Comparison of ENCODE assay signal across 9 cellular contexts in the genomic region with DNA sequence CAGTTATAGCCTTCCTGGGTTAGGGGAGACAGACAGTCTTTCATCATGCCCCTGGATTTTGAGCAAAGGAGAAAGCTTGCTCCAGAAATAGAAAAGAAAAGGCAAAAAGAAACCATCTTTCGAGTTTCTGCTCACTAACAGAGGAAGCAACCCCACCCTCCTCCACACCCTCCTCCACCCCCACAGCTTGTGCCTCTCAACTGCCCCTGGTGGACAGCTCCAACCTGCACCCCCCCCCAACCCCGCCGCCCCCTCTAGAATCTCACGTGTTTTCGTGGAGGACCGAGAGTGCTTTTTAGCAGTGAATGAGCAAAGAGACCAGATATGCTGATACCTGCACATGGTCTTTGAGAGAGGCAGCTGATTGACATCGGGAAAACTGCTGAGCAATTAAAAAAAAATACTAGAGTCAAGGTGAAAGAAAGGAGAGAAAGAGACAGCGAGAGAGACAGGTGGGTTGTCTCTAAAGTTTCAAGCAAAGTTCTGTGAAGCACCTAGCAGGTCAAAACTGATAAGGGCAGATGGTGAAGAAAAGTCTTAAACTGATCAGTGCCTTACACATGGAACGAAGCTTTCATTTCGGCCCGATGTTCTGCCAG.
DNase-seq lines count a peak whose midpoint lies in the region; ATAC-seq, FAIRE-seq and TF ChIP-seq lines count a peak whose summit lies in the region.
"Had no signal": no experiment of that assay in that cellular context is flagged by ENCODE, and none has a peak within 500 bp of the region (broad histone marks: within the 10 kb centered on the region; RNA-seq: fewer than 3 reads in every experiment).

No MANE protein-coding gene starts in this region.

- H3K4me1 ChIP-seq in thyroid gland (peaks cover 0 to 3% of the 10 kb centered on the region in 2 donors), pancreas (no peaks in the 10 kb centered on the region)
- no peaks in the 10 kb centered on the region for H3K4me1 ChIP-seq in CD8-positive, alpha-beta memory T cell (ENCODE audit: insufficient read depth, low read length)

- POLR2A ChIA-PET in CD8-positive, alpha-beta memory T cell (lab: Charles Lee), result no interaction called here

- H3K27ac ChIP-seq in thyroid gland (no peak overlapping the region), pancreas (no peak overlapping the region)
- no peak overlapping the region for H3K27ac ChIP-seq in CD8-positive, alpha-beta memory T cell (ENCODE audit: low read depth, low read length)

- ATAC-seq in Right ventricle myocardium inferior (peak; percentile 23), left ventricle myocardium superior (no peak), pancreas (no peak)

- WGBS in thyroid gland, 2 donors, result 49 to 51% methylated on average over 11 of the region's 11 CpGs
- 56 to 60% methylated on average over 11 of the region's 11 CpGs for WGBS in pancreas, 2 donors

- no peak overlapping the region for H3K27ac Mint-ChIP-seq in CD8-positive, alpha-beta memory T cell
- H3K27ac Mint-ChIP-seq: activated T-helper 1 cell treated with anti-CD3 and anti-CD28 coated beads, Interleukin-12 subunit alpha, Interleukin-12 subunit beta, Interleukin-2, Interleukin-4 antibody, amounts not matched to agents 30 ng/mL and 10 ng/mL and 1 ng/mL, durations not matched to agents 14 hours and 24 hours and 36 hours had no signal

- no peaks in the 10 kb centered on the region for H3K36me3 ChIP-seq in thyroid gland
- H3K36me3 ChIP-seq in CD8-positive, alpha-beta memory T cell (ENCODE audit: insufficient read depth, low read length), result no peaks in the 10 kb centered on the region
- H3K36me3 ChIP-seq in pancreas, result no peaks in the 10 kb centered on the region

- CTCF ChIA-PET in CD8-positive, alpha-beta memory T cell (lab: Charles Lee), result no interaction called here

- intact Hi-C loops in Right ventricle myocardium inferior (cut with DNase I) (no loop called here), left ventricle myocardium superior (cut with micrococcal nuclease) (no loop called here), thyroid gland (cut with DNase I) (no loop called here), pancreas (cut with DNase I) (no loop called here)

- H3K4me1 Mint-ChIP-seq in CD8-positive, alpha-beta memory T cell, result no peaks in the 10 kb centered on the region

- H3K27me3 ChIP-seq in thyroid gland (no peaks in the 10 kb centered on the region), pancreas (no peaks in the 10 kb centered on the region)
- no peaks in the 10 kb centered on the region for H3K27me3 ChIP-seq in CD8-positive, alpha-beta memory T cell (ENCODE audit: insufficient read depth, low read length, poor library complexity, severe bottlenecking)

- FAIRE-seq in pancreas (lab: Jason Lieb, UNC), result no peak

- TF ChIP-seq CTCF in thyroid gland (IDR thresholded peaks at IDR 0.05) (peak in 1 of 6 experiments; percentile 12), pancreas (IDR thresholded peaks at IDR 0.05) (no peak)

- TF ChIP-seq POLR2A in erythroblast (IDR thresholded peaks at IDR 0.05; ENCODE audit: low read length) (no peak), thyroid gland (IDR thresholded peaks at IDR 0.05) (no peak)

- H3K4me3 ChIP-seq in thyroid gland (replicated peaks in 1 of 3) (no peak overlapping the region), pancreas (no peak overlapping the region)
- no peak overlapping the region for H3K4me3 ChIP-seq in CD8-positive, alpha-beta memory T cell (ENCODE audit: low read length)

- H3K9me3 Mint-ChIP-seq in CD8-positive, alpha-beta memory T cell, result peaks cover 0 to 6% (median 2%) of the 10 kb centered on the region in 5 donors
- H3K9me3 Mint-ChIP-seq: activated T-helper 1 cell treated with anti-CD3 and anti-CD28 coated beads, Interleukin-12 subunit alpha, Interleukin-12 subunit beta, Interleukin-2, Interleukin-4 antibody, amounts not matched to agents 30 ng/mL and 10 ng/mL and 1 ng/mL, durations not matched to agents 14 hours and 24 hours and 36 hours had no signal

- H3K36me3 Mint-ChIP-seq in CD8-positive, alpha-beta memory T cell, result peaks cover 0 to 2% (median 0%) of the 10 kb centered on the region in 3 donors

- no peaks in the 10 kb centered on the region for H3K9me3 ChIP-seq in thyroid gland
- H3K9me3 ChIP-seq in CD8-positive, alpha-beta memory T cell (ENCODE audit: low read length), result no peaks in the 10 kb centered on the region
- H3K9me3 ChIP-seq in pancreas, result no peaks in the 10 kb centered on the region

- H3K27me3 Mint-ChIP-seq in CD8-positive, alpha-beta memory T cell, result peaks cover 5 to 38% of the 10 kb centered on the region in 2 donors

- H3K4me3 Mint-ChIP-seq in CD8-positive, alpha-beta memory T cell, result no peak overlapping the region
- H3K4me3 Mint-ChIP-seq: activated T-helper 1 cell treated with anti-CD3 and anti-CD28 coated beads, Interleukin-12 subunit alpha, Interleukin-12 subunit beta, Interleukin-2, Interleukin-4 antibody, amounts not matched to agents 30 ng/mL and 10 ng/mL and 1 ng/mL, durations not matched to agents 14 hours and 24 hours and 36 hours had no signal

- DNase-seq in Right ventricle myocardium inferior (ENCODE audit: missing footprints) (no peak), left ventricle myocardium superior (no peak), NCI-H2227 (lab: John Stamatoyannopoulos, UW; ENCODE audit: unreplicated experiment) (peak; percentile 68), erythroblast (lab: John Stamatoyannopoulos, UW) (peak; percentile 9 to 15), thyroid gland (peak; percentile 28 to 29), pancreas (no peak)
- DNase-seq in activated T-cell treated with anti-CD3 and anti-CD28 coated beads, Interleukin-2, amount 50 U/mL, for 1 hour, result no peak
- no peak for DNase-seq in CD8-positive, alpha-beta memory T cell

Comparison
In these comparisons a context has a peak if more than half of its experiments do, and no peak if none do; other contexts are left out.
1. DNase-seq: peak in NCI-H2227 (single experiment), erythroblast (2 of 2) and thyroid gland (2 of 2); none in Right ventricle myocardium inferior (single experiment), left ventricle myocardium superior (single experiment), activated T-cell treated with anti-CD3 and anti-CD28 coated beads, Interleukin-2, amount 50 U/mL, for 1 hour (single experiment), CD8-positive, alpha-beta memory T cell (0 of 5) and pancreas (0 of 6).